1 cellular context compared by ENCODE assay signal in the genomic region with DNA sequence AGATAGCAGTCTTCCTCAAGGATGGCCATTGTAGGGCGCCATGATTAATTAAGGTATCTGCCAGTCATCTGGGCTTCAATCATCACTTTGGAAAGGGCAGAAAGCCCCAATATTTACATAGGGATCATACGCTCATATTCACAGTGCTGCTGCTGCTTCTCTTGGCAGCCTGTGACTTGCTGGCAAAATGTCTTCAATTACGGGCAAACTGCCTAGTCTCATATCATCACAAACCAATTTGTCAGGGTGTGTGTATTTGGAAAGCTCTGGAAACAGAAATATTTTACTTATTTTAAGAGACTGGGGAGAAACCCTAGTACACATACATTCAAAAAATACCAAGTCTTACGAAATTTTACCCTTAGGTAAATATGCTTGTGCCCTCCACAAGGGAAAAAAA.
TF ChIP-seq lines count a peak whose summit lies in the region.

No MANE protein-coding gene starts in this region.

TF ChIP-seq in SK-N-SH, 30 proteins besides CTCF, POLR2A, EP300 and RAD21:
- TF ChIP-seq JUND (IDR thresholded peaks at IDR 0.05), result no peak
